15 cellular contexts compared by ENCODE assay signal in genomic region chr2:235201796-235202195, GRCh38.
DNase-seq lines count a peak whose midpoint lies in the region; ATAC-seq and TF ChIP-seq lines count a peak whose summit lies in the region.
"Had no signal": no experiment of that assay in that cellular context is flagged by ENCODE, and none has a peak within 500 bp of the region (broad histone marks: within the 10 kb centered on the region; RNA-seq: fewer than 3 reads in every experiment).

No MANE protein-coding gene starts in this region.

- no peak overlapping the region for H3K27ac ChIP-seq in GM23338 (ENCODE audit: low read depth)

- no peaks in the 10 kb centered on the region; the same call in 1 of the 2 replicates for H4K20me1 ChIP-seq in GM23338 (replicated peaks; ENCODE audit: insufficient read depth)

- 0 out of 2 replicates have a peak overlapping the region, but pooled peaks have one; percentile 32 for H2AFZ ChIP-seq in GM23338

- H3K4me2 ChIP-seq in GM23338: no peak overlapping the region

- peaks cover 2% of the 10 kb centered on the region; the same call in 2 of the 3 replicates for H3K4me1 Mint-ChIP-seq in GM23338

- H3K4me3 ChIP-seq in GM23338: no peak overlapping the region
- H3K4me3 ChIP-seq: K562 had no signal

- DNase-seq in GM23338 (ENCODE audit: low spot score): no peak
- DNase-seq in NCI-H2171 treated with DMSO at 0.1 percent for 48 hours (lab: John Stamatoyannopoulos, UW): peak; percentile 48
- peak; percentile 6 for DNase-seq in iris pigment epithelial cell (ENCODE audit: low read depth)
- peak; percentile 50 for DNase-seq in retina
- no peak for DNase-seq in DMS 273 treated with DMSO at 0.1 percent for 48 hours (lab: John Stamatoyannopoulos, UW)
- no peak for DNase-seq in NCI-H2227 treated with DMSO at 0.1 percent for 48 hours (lab: John Stamatoyannopoulos, UW)
- DNase-seq: C1 segment of cervical spinal cord, DND-41, GF-D8, GOT3, NCI-H1436, NCI-H2029 treated with DMSO at 0.1 percent for 48 hours had no signal

- H3F3A ChIP-seq in GM23338 (replicated peaks; ENCODE audit: low read depth): no peaks in the 10 kb centered on the region

- no peak for TF ChIP-seq CTCF in GM23338 (conservative IDR thresholded peaks at IDR 0.05; ENCODE audit: low read depth in 2 of 2)

- H3K79me2 ChIP-seq in GM23338 (replicated peaks; ENCODE audit: insufficient read depth): no peaks in the 10 kb centered on the region

- H3K9me3 Mint-ChIP-seq in GM23338: peaks cover 2% of the 10 kb centered on the region; the same call in 1 of the 3 replicates

- H3K27ac Mint-ChIP-seq in GM23338: no peak overlapping the region

- no peaks in the 10 kb centered on the region; the same call in 1 of the 2 replicates for H3K4me1 ChIP-seq in GM23338 (ENCODE audit: insufficient read depth)

- peaks cover 6% of the 10 kb centered on the region for H3K27me3 Mint-ChIP-seq in GM23338 (ENCODE audit: insufficient read depth, low read depth, poor library complexity)

- H3K36me3 ChIP-seq in GM23338 (ENCODE audit: insufficient read depth): no peaks in the 10 kb centered on the region

- ATAC-seq in GM23338 (no peak; the same call in 2 of the 3 replicates), GM21825 (IDR thresholded peaks at IDR 0.05; ENCODE audit: unreplicated experiment) (no peak)
- ATAC-seq: K562, Panc1 had no signal

- H3K27me3 ChIP-seq in GM23338 (ENCODE audit: insufficient read depth): no peaks in the 10 kb centered on the region

- no peak overlapping the region for H3K4me3 Mint-ChIP-seq in GM23338

- H3K9me2 ChIP-seq in GM23338 (ENCODE audit: insufficient read depth): no peaks in the 10 kb centered on the region

- no peaks in the 10 kb centered on the region for H3K36me3 Mint-ChIP-seq in GM23338 (ENCODE audit: low read depth)

TF ChIP-seq in GM23338, 12 proteins besides CTCF, POLR2A, EP300 and RAD21:
- TF ChIP-seq CREB1 (CRISPR knock-in tag; IDR thresholded peaks at IDR 0.05; ENCODE audit: low read depth): no peak
- TF ChIP-seq STAT1 (IDR thresholded peaks at IDR 0.05; ENCODE audit: unreplicated experiment): no peak
- TF ChIP-seq ZNF114 (CRISPR knock-in tag; IDR thresholded peaks at IDR 0.05): no peak
- no peak for TF ChIP-seq ZNF331 (CRISPR knock-in tag; IDR thresholded peaks at IDR 0.05; ENCODE audit: low read depth)
- no peak for TF ChIP-seq JUNB (IDR thresholded peaks at IDR 0.05; ENCODE audit: unreplicated experiment)
- TF ChIP-seq ETS1 (IDR thresholded peaks at IDR 0.05): no peak
- TF ChIP-seq POLR2AphosphoS5 (IDR thresholded peaks at IDR 0.05; ENCODE audit: low read depth): no peak
- TF ChIP-seq EZH2phosphoT487 (IDR thresholded peaks at IDR 0.05; ENCODE audit: unreplicated experiment): no peak

Comparison
In these comparisons a context has a peak if more than half of its experiments do, and no peak if none do; other contexts are left out.
1. DNase-seq: peak in NCI-H2171 treated with DMSO at 0.1 percent for 48 hours (single experiment), iris pigment epithelial cell (single experiment) and retina (single experiment); none in GM23338 (single experiment), DMS 273 treated with DMSO at 0.1 percent for 48 hours (single experiment) and NCI-H2227 treated with DMSO at 0.1 percent for 48 hours (single experiment).